Comparison of ENCODE assay signal across 21 cellular contexts in the genomic region with DNA sequence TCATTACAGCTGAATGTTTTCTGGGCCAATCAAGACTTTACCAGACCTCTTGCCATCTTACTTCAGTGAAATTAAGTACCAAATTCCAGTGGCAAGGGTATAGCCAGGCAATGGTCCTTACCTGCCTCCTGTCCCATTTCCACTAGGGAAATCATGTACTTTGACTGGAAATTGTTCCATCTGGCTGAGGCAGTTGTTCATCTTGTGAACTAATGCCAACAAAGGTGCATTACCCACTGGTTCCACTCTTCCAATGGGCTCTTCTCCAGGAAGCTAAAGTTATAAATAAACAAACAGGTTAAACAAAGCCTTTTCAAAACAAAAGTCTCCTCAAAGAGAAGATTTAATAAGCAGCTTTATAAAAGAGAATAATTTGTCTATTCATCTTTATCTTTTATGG.
DNase-seq lines count a peak whose midpoint lies in the region; ATAC-seq, FAIRE-seq and TF ChIP-seq lines count a peak whose summit lies in the region.
"Had no signal": no experiment of that assay in that cellular context is flagged by ENCODE, and none has a peak within 500 bp of the region (broad histone marks: within the 10 kb centered on the region; RNA-seq: fewer than 3 reads in every experiment).

No MANE protein-coding gene starts in this region.

- TF ChIP-seq POLR2A in H54 (IDR thresholded peaks at IDR 0.05; ENCODE audit: low read depth, low read length), result no peak

- peak; percentile 57 for FAIRE-seq in H54 (lab: Jason Lieb, UNC)
- FAIRE-seq: GM12878, H1 had no signal

- peak; percentile 80 for ATAC-seq in left lobe of liver
- ATAC-seq: CD8-positive, alpha-beta T cell; GM12878; HCT116 had no signal

- TF ChIP-seq CTCF in 22Rv1 (IDR thresholded peaks at IDR 0.05) (no peak), foreskin fibroblast (IDR thresholded peaks at IDR 0.05; ENCODE audit: low read depth, low read length) (no peak)

- peak overlapping the region; percentile 20; the same call in 1 of the 2 replicates for H3K27ac ChIP-seq in 22Rv1
- H3K27ac ChIP-seq: BLaER1, C4-2B, GM23248 had no signal

- H3K4me3 ChIP-seq in foreskin fibroblast (ENCODE audit: low read depth in 1 of 2, low read length in 2 of 2), result no peak overlapping the region
- H3K4me3 ChIP-seq: BLaER1, GM12878, GM23248 had no signal

- DNase-seq in H54 (ENCODE audit: insufficient read length, low spot score) (no peak), cerebellar cortex (ENCODE audit: low spot score) (peak; percentile 44), left lobe of liver (ENCODE audit: low spot score) (peak; percentile 49), NCI-H1092 (lab: John Stamatoyannopoulos, UW) (no peak), NCI-H82 treated with DMSO at 0.1 percent for 48 hours (lab: John Stamatoyannopoulos, UW; ENCODE audit: unreplicated experiment) (no peak), foreskin fibroblast (no peak)
- no peak for DNase-seq in activated CD4-positive, alpha-beta T cell treated with anti-CD3 and anti-CD28 coated beads for 48 hours
- DNase-seq: Caco-2; CD4-positive, CD25-positive, alpha-beta regulatory T cell; CD8-positive, alpha-beta T cell; DMS153; DND-41; GDM1; GM23248; H9 had no signal

Comparison
In these comparisons a context has a peak if more than half of its experiments do, and no peak if none do; other contexts are left out.
1. DNase-seq: peak in cerebellar cortex (single experiment) and left lobe of liver (single experiment); none in H54 (single experiment), NCI-H1092 (single experiment), activated CD4-positive, alpha-beta T cell treated with anti-CD3 and anti-CD28 coated beads for 48 hours (single experiment), NCI-H82 treated with DMSO at 0.1 percent for 48 hours (single experiment) and foreskin fibroblast (0 of 2).